32 cellular contexts compared by ENCODE assay signal in genomic region chr5:74164725-74165226, GRCh38.
DNase-seq lines count a peak whose midpoint lies in the region; ATAC-seq and TF ChIP-seq lines count a peak whose summit lies in the region.
"Had no signal": no experiment of that assay in that cellular context is flagged by ENCODE, and none has a peak within 500 bp of the region (broad histone marks: within the 10 kb centered on the region; RNA-seq: fewer than 3 reads in every experiment).

No MANE protein-coding gene starts in this region.

- H3K4me3 Mint-ChIP-seq in mesothelial cell of epicardium, result no peak overlapping the region
- H3K4me3 Mint-ChIP-seq: activated naive CD8-positive, alpha-beta T cell treated with anti-CD3 and anti-CD28 coated beads for 36 hours; GM23338; nephron progenitor cell; stimulated activated naive B cell treated with anti-CD40 and anti-IgM and Interleukin-4, amounts not matched to agents 10 μg/mL and 1 μg/mL and 100 μg/mL, for 72 hours had no signal

- H3K27me3 ChIP-seq in heart right ventricle (no peaks in the 10 kb centered on the region), vagina (no peaks in the 10 kb centered on the region), MG63 (no peaks in the 10 kb centered on the region)
- H3K27me3 ChIP-seq: cardiac muscle cell, colonic mucosa had no signal

- TF ChIP-seq CTCF in heart right ventricle (IDR thresholded peaks at IDR 0.05), result no peak
- TF ChIP-seq CTCF in vagina (IDR thresholded peaks at IDR 0.05), result no peak
- no peak for TF ChIP-seq CTCF in mesothelial cell of epicardium (IDR thresholded peaks at IDR 0.05; ENCODE audit: unreplicated experiment)

- H3K36me3 Mint-ChIP-seq in mesothelial cell of epicardium, result no peaks in the 10 kb centered on the region
- H3K36me3 Mint-ChIP-seq: activated naive CD8-positive, alpha-beta T cell treated with anti-CD3 and anti-CD28 coated beads for 36 hours; stimulated activated naive B cell treated with anti-CD40 and anti-IgM and Interleukin-4, amounts not matched to agents 10 μg/mL and 1 μg/mL and 100 μg/mL, for 72 hours had no signal

- peaks cover 42% of the 10 kb centered on the region for H3K4me1 Mint-ChIP-seq in mesothelial cell of epicardium
- H3K4me1 Mint-ChIP-seq: activated naive CD8-positive, alpha-beta T cell treated with anti-CD3 and anti-CD28 coated beads for 36 hours; stimulated activated naive B cell treated with anti-CD40 and anti-IgM and Interleukin-4, amounts not matched to agents 10 μg/mL and 1 μg/mL and 100 μg/mL, for 72 hours had no signal

- H3K4me1 ChIP-seq in heart right ventricle (peaks cover 0 to 33% (median 15%) of the 10 kb centered on the region in 9 donors), vagina (peaks cover 5% of the 10 kb centered on the region)
- H3K4me1 ChIP-seq: colonic mucosa had no signal

- H3K27ac ChIP-seq in heart right ventricle, result peak overlapping the region in 6 of 10 donors; percentile 6 to 69 (median 34)
- peak overlapping the region; percentile 22 for H3K27ac ChIP-seq in vagina
- H3K27ac ChIP-seq: C4-2B, cardiac muscle cell, colonic mucosa, epithelial cell of prostate, PC-9 had no signal

- peak; percentile 67 for DNase-seq in NCI-H446 treated with DMSO at 0.1 percent for 48 hours (lab: John Stamatoyannopoulos, UW)
- DNase-seq in heart right ventricle, result peak in 1 of 2 donors; percentile 59
- DNase-seq in vagina (ENCODE audit: extremely low spot score in 2 of 2), result no peak
- DNase-seq in mesothelial cell of epicardium (ENCODE audit: low spot score in 2 of 2, unreplicated experiment in 2 of 2), result no peak
- DNase-seq in kidney glomerular epithelial cell (lab: John Stamatoyannopoulos, UW), result no peak
- no peak for DNase-seq in MG63
- DNase-seq: activated CD8-positive, alpha-beta memory T cell treated with anti-CD3 and anti-CD28 coated beads for 24 hours; activated naive CD8-positive, alpha-beta T cell treated with anti-CD3 and anti-CD28 coated beads for 36 hours; activated T-cell treated with anti-CD3 and anti-CD28 coated beads for 4 hours; anterior cingulate cortex; colonic mucosa; COR-L47; DMS79; effector CD4-positive, alpha-beta T cell; GF-D8; mucosa of descending colon; NCI-H1048; NCI-H1694; NCI-H510A; nephron progenitor cell; PC-9; SHP77; stimulated activated naive B cell treated with anti-CD40 and anti-IgM and Interleukin-4, amounts not matched to agents 10 μg/mL and 1 μg/mL and 100 μg/mL, for 72 hours; substantia nigra; trophoblast cell had no signal

- no peaks in the 10 kb centered on the region for H3K27me3 Mint-ChIP-seq in mesothelial cell of epicardium (ENCODE audit: low read depth)
- H3K27me3 Mint-ChIP-seq: stimulated activated naive B cell treated with anti-CD40 and anti-IgM and Interleukin-4, amounts not matched to agents 10 μg/mL and 1 μg/mL and 100 μg/mL, for 72 hours had no signal

- ATAC-seq in SK-N-SH treated with all-trans-retinoic acid at 6 μM for 48 hours (peak; percentile 30; the same call in 1 of the 3 replicates), heart right ventricle (peak; percentile 72 to 91 (median 86))
- ATAC-seq: GM23338; mucosa of descending colon; stimulated activated naive B cell treated with anti-CD40 and anti-IgM and Interleukin-4, amounts not matched to agents 10 μg/mL and 1 μg/mL and 100 μg/mL, for 72 hours had no signal

- no peak overlapping the region for H3K27ac Mint-ChIP-seq in mesothelial cell of epicardium
- H3K27ac Mint-ChIP-seq: activated naive CD8-positive, alpha-beta T cell treated with anti-CD3 and anti-CD28 coated beads for 36 hours; activated T-helper 2 cell treated with anti-CD3 and anti-CD28 coated beads, Interferon-gamma antibody, Interleukin-2, Interleukin-4, amounts not matched to agents 10 μg/mL and 5 μg/mL and 100 μg/mL, durations not matched to agents 14 hours and 24 hours and 36 hours; GM23338; nephron progenitor cell; stimulated activated naive B cell treated with anti-CD40 and anti-IgM and Interleukin-4, amounts not matched to agents 10 μg/mL and 1 μg/mL and 100 μg/mL, for 72 hours had no signal

- intact Hi-C loops in heart right ventricle (cut with DNase I) (loop anchor here in 1 of 10 donors (10.0 kb wide), 1 partner anchor 480 kb away; the partner anchor contains the start of gene ENC1), vagina (cut with DNase I) (no loop called here)

- H3K9me3 ChIP-seq in heart right ventricle (no peaks in the 10 kb centered on the region), vagina (no peaks in the 10 kb centered on the region), MG63 (no peaks in the 10 kb centered on the region)
- H3K9me3 ChIP-seq: colonic mucosa, mucosa of descending colon had no signal

- 40 to 48% methylated on average over 3 of the region's 3 CpGs for WGBS in heart right ventricle, 2 donors

- no peak overlapping the region for H3K4me3 ChIP-seq in heart right ventricle
- H3K4me3 ChIP-seq in vagina, result no peak overlapping the region
- no peak overlapping the region for H3K4me3 ChIP-seq in MG63
- H3K4me3 ChIP-seq: cardiac muscle cell, colonic mucosa, GM23338, mucosa of descending colon, PC-9, skin epidermis had no signal

- H3K9me3 Mint-ChIP-seq in mesothelial cell of epicardium, result no peaks in the 10 kb centered on the region
- H3K9me3 Mint-ChIP-seq: activated naive CD8-positive, alpha-beta T cell treated with anti-CD3 and anti-CD28 coated beads for 36 hours; activated T-helper 2 cell treated with anti-CD3 and anti-CD28 coated beads, Interferon-gamma antibody, Interleukin-2, Interleukin-4, amounts not matched to agents 10 μg/mL and 5 μg/mL and 100 μg/mL, durations not matched to agents 14 hours and 24 hours and 36 hours; GM23338; nephron progenitor cell; stimulated activated naive B cell treated with anti-CD40 and anti-IgM and Interleukin-4, amounts not matched to agents 10 μg/mL and 1 μg/mL and 100 μg/mL, for 72 hours had no signal

- TF ChIP-seq POLR2A in vagina (IDR thresholded peaks at IDR 0.05), result no peak

- no peaks in the 10 kb centered on the region for H3K36me3 ChIP-seq in heart right ventricle
- H3K36me3 ChIP-seq in vagina, result no peaks in the 10 kb centered on the region
- no peaks in the 10 kb centered on the region for H3K36me3 ChIP-seq in MG63
- H3K36me3 ChIP-seq: cardiac muscle cell, colonic mucosa had no signal

TF ChIP-seq in SK-N-SH treated with all-trans-retinoic acid at 6 μM for 48 hours, 23 proteins besides CTCF, POLR2A, EP300 and RAD21:
- TF ChIP-seq ZNF565 (CRISPR knock-in tag; conservative IDR thresholded peaks at IDR 0.05; ENCODE audit: low read depth) (no peak), ESRRG (CRISPR knock-in tag; IDR thresholded peaks at IDR 0.05) (no peak), ZNF70 (CRISPR knock-in tag; IDR thresholded peaks at IDR 0.05) (no peak), ZC3H10 (CRISPR knock-in tag; IDR thresholded peaks at IDR 0.05) (no peak), TCF4 (CRISPR knock-in tag; IDR thresholded peaks at IDR 0.05; ENCODE audit: borderline replicate concordance) (peak; percentile 80), TOX (CRISPR knock-in tag; IDR thresholded peaks at IDR 0.05; ENCODE audit: borderline replicate concordance) (no peak)
- TF ChIP-seq, protein P1, sequence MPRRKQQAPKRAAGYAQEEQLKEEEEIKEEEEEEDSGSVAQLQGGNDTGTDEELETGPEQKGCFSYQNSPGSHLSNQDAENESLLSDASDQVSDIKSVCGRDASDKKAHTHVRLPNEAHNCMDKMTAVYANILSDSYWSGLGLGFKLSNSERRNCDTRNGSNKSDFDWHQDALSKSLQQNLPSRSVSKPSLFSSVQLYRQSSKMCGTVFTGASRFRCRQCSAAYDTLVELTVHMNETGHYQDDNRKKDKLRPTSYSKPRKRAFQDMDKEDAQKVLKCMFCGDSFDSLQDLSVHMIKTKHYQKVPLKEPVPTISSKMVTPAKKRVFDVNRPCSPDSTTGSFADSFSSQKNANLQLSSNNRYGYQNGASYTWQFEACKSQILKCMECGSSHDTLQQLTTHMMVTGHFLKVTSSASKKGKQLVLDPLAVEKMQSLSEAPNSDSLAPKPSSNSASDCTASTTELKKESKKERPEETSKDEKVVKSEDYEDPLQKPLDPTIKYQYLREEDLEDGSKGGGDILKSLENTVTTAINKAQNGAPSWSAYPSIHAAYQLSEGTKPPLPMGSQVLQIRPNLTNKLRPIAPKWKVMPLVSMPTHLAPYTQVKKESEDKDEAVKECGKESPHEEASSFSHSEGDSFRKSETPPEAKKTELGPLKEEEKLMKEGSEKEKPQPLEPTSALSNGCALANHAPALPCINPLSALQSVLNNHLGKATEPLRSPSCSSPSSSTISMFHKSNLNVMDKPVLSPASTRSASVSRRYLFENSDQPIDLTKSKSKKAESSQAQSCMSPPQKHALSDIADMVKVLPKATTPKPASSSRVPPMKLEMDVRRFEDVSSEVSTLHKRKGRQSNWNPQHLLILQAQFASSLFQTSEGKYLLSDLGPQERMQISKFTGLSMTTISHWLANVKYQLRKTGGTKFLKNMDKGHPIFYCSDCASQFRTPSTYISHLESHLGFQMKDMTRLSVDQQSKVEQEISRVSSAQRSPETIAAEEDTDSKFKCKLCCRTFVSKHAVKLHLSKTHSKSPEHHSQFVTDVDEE (CRISPR knock-in tag; IDR thresholded peaks at IDR 0.05), result no peak
